ENCODE assay signal across 1 cellular context in the genomic region with DNA sequence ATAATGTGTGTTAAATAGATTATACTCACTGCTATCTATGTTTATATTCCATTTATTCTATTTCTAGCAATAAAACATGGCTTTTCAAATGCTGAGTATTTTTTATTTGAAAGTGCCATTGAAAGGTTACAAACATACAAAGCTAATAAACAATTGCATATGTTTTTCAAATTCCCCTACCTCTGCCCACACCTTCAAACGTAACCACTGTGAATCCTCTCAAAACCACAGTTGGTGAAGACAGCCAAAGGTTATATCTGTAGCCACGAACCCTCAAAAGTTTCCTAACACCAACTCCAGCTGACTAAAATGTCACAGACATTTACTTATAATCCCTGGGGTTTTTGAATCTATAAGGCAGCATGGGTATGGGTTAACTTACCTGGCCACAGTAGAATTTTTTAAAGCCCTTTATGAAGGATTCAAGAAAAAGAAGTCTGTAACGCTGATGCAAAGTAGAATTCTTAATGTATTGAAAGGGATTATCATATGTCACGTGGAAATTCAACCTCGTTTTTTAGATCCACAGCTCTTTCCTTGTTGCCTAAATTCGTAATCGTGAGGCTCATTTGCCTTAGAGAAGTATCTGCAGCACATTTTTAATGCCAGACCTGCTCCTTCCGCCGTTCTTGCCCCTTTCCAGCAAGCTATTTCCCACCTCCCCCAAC.
A peak's percentile ranks its signal among the peaks of the same experiment; 100 is the strongest.
TF ChIP-seq lines count a peak whose summit lies in the region.

No MANE protein-coding gene starts in this region.

TF ChIP-seq in GM12878, 131 proteins besides CTCF, POLR2A, EP300 and RAD21 (continued from another document and continues in another):
- TF ChIP-seq, protein P1, sequence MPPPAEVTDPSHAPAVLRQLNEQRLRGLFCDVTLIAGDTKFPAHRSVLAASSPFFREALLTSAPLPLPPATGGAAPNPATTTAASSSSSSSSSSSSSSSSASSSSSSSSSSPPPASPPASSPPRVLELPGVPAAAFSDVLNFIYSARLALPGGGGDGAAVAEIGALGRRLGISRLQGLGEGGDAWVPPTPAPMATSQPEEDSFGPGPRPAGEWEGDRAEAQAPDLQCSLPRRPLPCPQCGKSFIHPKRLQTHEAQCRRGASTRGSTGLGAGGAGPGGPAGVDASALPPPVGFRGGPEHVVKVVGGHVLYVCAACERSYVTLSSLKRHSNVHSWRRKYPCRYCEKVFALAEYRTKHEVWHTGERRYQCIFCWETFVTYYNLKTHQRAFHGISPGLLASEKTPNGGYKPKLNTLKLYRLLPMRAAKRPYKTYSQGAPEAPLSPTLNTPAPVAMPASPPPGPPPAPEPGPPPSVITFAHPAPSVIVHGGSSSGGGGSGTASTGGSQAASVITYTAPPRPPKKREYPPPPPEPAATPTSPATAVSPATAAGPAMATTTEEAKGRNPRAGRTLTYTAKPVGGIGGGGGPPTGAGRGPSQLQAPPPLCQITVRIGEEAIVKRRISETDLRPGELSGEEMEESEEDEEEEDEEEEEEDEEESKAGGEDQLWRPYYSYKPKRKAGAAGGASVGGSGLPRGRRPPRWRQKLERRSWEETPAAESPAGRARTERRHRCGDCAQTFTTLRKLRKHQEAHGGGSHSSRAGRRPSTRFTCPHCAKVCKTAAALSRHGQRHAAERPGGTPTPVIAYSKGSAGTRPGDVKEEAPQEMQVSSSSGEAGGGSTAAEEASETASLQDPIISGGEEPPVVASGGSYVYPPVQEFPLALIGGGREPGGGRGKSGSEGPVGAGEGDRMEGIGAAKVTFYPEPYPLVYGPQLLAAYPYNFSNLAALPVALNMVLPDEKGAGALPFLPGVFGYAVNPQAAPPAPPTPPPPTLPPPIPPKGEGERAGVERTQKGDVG (CRISPR knock-in tag; IDR thresholded peaks at IDR 0.05): no peak
- TF ChIP-seq, protein P2, sequence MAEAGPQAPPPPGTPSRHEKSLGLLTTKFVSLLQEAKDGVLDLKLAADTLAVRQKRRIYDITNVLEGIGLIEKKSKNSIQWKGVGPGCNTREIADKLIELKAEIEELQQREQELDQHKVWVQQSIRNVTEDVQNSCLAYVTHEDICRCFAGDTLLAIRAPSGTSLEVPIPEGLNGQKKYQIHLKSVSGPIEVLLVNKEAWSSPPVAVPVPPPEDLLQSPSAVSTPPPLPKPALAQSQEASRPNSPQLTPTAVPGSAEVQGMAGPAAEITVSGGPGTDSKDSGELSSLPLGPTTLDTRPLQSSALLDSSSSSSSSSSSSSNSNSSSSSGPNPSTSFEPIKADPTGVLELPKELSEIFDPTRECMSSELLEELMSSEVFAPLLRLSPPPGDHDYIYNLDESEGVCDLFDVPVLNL (IDR thresholded peaks at IDR 0.05; ENCODE audit: low read depth, low read length): no peak
- TF ChIP-seq, protein P3, sequence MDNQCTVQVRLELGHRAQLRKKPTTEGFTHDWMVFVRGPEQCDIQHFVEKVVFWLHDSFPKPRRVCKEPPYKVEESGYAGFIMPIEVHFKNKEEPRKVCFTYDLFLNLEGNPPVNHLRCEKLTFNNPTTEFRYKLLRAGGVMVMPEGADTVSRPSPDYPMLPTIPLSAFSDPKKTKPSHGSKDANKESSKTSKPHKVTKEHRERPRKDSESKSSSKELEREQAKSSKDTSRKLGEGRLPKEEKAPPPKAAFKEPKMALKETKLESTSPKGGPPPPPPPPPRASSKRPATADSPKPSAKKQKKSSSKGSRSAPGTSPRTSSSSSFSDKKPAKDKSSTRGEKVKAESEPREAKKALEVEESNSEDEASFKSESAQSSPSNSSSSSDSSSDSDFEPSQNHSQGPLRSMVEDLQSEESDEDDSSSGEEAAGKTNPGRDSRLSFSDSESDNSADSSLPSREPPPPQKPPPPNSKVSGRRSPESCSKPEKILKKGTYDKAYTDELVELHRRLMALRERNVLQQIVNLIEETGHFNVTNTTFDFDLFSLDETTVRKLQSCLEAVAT (IDR thresholded peaks at IDR 0.05): peak; percentile 95
- TF ChIP-seq ZNF207 (IDR thresholded peaks at IDR 0.05; ENCODE audit: borderline replicate concordance) (no peak), SIX5 (IDR thresholded peaks at IDR 0.05; ENCODE audit: low read depth, low read length, severe bottlenecking) (no peak), GABPA (IDR thresholded peaks at IDR 0.05; ENCODE audit: low read depth) (no peak), MYC (IDR thresholded peaks at IDR 0.05; ENCODE audit: insufficient read depth, insufficient read length, insufficient replicate concordance, low read length, severe bottlenecking) (no peak), DPF2 (IDR thresholded peaks at IDR 0.05) (peak; percentile 89), MTA3 (IDR thresholded peaks at IDR 0.05; ENCODE audit: borderline replicate concordance, low read length) (peak; percentile 90), RBBP5 (conservative IDR thresholded peaks at IDR 0.05) (no peak), CHD2 (IDR thresholded peaks at IDR 0.05; ENCODE audit: borderline replicate concordance, low read depth, low read length) (peak; percentile 74; the same call in 1 of the 2 replicates), NFXL1 (IDR thresholded peaks at IDR 0.05; ENCODE audit: borderline replicate concordance) (no peak), EGR1 (IDR thresholded peaks at IDR 0.05; ENCODE audit: borderline replicate concordance in 1 of 2, low read depth in 2 of 2, low read length in 2 of 2) (no peak), NFIC (IDR thresholded peaks at IDR 0.05; ENCODE audit: low read depth, low read length) (peak; percentile 97), TARDBP (IDR thresholded peaks at IDR 0.05; ENCODE audit: borderline replicate concordance) (no peak), KAT2A (conservative IDR thresholded peaks at IDR 0.05; ENCODE audit: control insufficient read depth, low read depth, low read length) (no peak), MEF2B (IDR thresholded peaks at IDR 0.05; ENCODE audit: partially characterized antibody, poor library complexity, severe bottlenecking) (peak; percentile 92), BRCA1 (IDR thresholded peaks at IDR 0.05; ENCODE audit: low read depth, low read length) (no peak), ZNF24 (IDR thresholded peaks at IDR 0.05) (0 out of 2 replicates have a peak, but pooled peaks have one; percentile 39), PML (IDR thresholded peaks at IDR 0.05; ENCODE audit: low read length) (0 out of 2 replicates have a peak, but pooled peaks have one; percentile 53), ZNF274 (IDR thresholded peaks at IDR 0.05; ENCODE audit: insufficient read depth, insufficient read length) (no peak), ZNF217 (IDR thresholded peaks at IDR 0.05) (peak; percentile 78; the same call in 1 of the 2 replicates), SIN3A (IDR thresholded peaks at IDR 0.05; ENCODE audit: low read depth, low read length) (no peak), ATF7 (IDR thresholded peaks at IDR 0.05; ENCODE audit: low read depth) (peak; percentile 82), PAX8 (IDR thresholded peaks at IDR 0.05) (no peak)
- TF ChIP-seq, protein P4, sequence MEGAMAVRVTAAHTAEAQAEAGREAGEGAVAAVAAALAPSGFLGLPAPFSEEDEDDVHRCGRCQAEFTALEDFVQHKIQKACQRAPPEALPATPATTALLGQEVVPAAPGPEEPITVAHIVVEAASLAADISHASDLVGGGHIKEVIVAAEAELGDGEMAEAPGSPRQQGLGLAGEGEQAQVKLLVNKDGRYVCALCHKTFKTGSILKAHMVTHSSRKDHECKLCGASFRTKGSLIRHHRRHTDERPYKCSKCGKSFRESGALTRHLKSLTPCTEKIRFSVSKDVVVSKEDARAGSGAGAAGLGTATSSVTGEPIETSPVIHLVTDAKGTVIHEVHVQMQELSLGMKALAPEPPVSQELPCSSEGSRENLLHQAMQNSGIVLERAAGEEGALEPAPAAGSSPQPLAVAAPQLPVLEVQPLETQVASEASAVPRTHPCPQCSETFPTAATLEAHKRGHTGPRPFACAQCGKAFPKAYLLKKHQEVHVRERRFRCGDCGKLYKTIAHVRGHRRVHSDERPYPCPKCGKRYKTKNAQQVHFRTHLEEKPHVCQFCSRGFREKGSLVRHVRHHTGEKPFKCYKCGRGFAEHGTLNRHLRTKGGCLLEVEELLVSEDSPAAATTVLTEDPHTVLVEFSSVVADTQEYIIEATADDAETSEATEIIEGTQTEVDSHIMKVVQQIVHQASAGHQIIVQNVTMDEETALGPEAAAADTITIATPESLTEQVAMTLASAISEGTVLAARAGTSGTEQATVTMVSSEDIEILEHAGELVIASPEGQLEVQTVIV (IDR thresholded peaks at IDR 0.05; ENCODE audit: borderline replicate concordance, partially characterized antibody): no peak
- TF ChIP-seq, protein P5, sequence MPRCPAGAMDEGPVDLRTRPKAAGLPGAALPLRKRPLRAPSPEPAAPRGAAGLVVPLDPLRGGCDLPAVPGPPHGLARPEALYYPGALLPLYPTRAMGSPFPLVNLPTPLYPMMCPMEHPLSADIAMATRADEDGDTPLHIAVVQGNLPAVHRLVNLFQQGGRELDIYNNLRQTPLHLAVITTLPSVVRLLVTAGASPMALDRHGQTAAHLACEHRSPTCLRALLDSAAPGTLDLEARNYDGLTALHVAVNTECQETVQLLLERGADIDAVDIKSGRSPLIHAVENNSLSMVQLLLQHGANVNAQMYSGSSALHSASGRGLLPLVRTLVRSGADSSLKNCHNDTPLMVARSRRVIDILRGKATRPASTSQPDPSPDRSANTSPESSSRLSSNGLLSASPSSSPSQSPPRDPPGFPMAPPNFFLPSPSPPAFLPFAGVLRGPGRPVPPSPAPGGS (IDR thresholded peaks at IDR 0.05; ENCODE audit: borderline replicate concordance, insufficient read depth, low read depth, low read length, poor library complexity, severe bottlenecking): peak; percentile 63
- TF ChIP-seq, protein P6, sequence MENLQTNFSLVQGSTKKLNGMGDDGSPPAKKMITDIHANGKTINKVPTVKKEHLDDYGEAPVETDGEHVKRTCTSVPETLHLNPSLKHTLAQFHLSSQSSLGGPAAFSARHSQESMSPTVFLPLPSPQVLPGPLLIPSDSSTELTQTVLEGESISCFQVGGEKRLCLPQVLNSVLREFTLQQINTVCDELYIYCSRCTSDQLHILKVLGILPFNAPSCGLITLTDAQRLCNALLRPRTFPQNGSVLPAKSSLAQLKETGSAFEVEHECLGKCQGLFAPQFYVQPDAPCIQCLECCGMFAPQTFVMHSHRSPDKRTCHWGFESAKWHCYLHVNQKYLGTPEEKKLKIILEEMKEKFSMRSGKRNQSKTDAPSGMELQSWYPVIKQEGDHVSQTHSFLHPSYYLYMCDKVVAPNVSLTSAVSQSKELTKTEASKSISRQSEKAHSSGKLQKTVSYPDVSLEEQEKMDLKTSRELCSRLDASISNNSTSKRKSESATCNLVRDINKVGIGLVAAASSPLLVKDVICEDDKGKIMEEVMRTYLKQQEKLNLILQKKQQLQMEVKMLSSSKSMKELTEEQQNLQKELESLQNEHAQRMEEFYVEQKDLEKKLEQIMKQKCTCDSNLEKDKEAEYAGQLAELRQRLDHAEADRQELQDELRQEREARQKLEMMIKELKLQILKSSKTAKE (IDR thresholded peaks at IDR 0.05; ENCODE audit: low read depth, poor library complexity, severe bottlenecking): peak; percentile 95
- TF ChIP-seq, protein P7, sequence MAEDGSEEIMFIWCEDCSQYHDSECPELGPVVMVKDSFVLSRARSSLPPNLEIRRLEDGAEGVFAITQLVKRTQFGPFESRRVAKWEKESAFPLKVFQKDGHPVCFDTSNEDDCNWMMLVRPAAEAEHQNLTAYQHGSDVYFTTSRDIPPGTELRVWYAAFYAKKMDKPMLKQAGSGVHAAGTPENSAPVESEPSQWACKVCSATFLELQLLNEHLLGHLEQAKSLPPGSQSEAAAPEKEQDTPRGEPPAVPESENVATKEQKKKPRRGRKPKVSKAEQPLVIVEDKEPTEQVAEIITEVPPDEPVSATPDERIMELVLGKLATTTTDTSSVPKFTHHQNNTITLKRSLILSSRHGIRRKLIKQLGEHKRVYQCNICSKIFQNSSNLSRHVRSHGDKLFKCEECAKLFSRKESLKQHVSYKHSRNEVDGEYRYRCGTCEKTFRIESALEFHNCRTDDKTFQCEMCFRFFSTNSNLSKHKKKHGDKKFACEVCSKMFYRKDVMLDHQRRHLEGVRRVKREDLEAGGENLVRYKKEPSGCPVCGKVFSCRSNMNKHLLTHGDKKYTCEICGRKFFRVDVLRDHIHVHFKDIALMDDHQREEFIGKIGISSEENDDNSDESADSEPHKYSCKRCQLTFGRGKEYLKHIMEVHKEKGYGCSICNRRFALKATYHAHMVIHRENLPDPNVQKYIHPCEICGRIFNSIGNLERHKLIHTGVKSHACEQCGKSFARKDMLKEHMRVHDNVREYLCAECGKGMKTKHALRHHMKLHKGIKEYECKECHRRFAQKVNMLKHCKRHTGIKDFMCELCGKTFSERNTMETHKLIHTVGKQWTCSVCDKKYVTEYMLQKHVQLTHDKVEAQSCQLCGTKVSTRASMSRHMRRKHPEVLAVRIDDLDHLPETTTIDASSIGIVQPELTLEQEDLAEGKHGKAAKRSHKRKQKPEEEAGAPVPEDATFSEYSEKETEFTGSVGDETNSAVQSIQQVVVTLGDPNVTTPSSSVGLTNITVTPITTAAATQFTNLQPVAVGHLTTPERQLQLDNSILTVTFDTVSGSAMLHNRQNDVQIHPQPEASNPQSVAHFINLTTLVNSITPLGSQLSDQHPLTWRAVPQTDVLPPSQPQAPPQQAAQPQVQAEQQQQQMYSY (CRISPR knock-in tag; IDR thresholded peaks at IDR 0.05): no peak
- TF ChIP-seq, protein P8, sequence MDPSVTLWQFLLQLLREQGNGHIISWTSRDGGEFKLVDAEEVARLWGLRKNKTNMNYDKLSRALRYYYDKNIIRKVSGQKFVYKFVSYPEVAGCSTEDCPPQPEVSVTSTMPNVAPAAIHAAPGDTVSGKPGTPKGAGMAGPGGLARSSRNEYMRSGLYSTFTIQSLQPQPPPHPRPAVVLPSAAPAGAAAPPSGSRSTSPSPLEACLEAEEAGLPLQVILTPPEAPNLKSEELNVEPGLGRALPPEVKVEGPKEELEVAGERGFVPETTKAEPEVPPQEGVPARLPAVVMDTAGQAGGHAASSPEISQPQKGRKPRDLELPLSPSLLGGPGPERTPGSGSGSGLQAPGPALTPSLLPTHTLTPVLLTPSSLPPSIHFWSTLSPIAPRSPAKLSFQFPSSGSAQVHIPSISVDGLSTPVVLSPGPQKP (IDR thresholded peaks at IDR 0.05; ENCODE audit: low read depth, low read length): no peak
- TF ChIP-seq, protein P9, sequence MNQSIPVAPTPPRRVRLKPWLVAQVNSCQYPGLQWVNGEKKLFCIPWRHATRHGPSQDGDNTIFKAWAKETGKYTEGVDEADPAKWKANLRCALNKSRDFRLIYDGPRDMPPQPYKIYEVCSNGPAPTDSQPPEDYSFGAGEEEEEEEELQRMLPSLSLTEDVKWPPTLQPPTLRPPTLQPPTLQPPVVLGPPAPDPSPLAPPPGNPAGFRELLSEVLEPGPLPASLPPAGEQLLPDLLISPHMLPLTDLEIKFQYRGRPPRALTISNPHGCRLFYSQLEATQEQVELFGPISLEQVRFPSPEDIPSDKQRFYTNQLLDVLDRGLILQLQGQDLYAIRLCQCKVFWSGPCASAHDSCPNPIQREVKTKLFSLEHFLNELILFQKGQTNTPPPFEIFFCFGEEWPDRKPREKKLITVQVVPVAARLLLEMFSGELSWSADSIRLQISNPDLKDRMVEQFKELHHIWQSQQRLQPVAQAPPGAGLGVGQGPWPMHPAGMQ (IDR thresholded peaks at IDR 0.05; ENCODE audit: borderline replicate concordance): no peak
- TF ChIP-seq, protein P10, sequence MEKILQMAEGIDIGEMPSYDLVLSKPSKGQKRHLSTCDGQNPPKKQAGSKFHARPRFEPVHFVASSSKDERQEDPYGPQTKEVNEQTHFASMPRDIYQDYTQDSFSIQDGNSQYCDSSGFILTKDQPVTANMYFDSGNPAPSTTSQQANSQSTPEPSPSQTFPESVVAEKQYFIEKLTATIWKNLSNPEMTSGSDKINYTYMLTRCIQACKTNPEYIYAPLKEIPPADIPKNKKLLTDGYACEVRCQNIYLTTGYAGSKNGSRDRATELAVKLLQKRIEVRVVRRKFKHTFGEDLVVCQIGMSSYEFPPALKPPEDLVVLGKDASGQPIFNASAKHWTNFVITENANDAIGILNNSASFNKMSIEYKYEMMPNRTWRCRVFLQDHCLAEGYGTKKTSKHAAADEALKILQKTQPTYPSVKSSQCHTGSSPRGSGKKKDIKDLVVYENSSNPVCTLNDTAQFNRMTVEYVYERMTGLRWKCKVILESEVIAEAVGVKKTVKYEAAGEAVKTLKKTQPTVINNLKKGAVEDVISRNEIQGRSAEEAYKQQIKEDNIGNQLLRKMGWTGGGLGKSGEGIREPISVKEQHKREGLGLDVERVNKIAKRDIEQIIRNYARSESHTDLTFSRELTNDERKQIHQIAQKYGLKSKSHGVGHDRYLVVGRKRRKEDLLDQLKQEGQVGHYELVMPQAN (conservative IDR thresholded peaks at IDR 0.05): no peak
